In genomic region chr17:60134396-60135159, GRCh38 we compare ENCODE assay signal across 8 cellular contexts. TPM values are rescaled to one million over a fixed set of nuclear protein-coding genes. Genes with fewer than 3 reads are reported as not detected.
A peak's percentile ranks its signal among the peaks of the same experiment; 100 is the strongest.
DNase-seq lines count a peak whose midpoint lies in the region; ATAC-seq and TF ChIP-seq lines count a peak whose summit lies in the region.

No MANE protein-coding gene starts in this region.

- H3K27me3 Mint-ChIP-seq in T-helper 17 cell (peaks cover 20% of the 10 kb centered on the region), endothelial cell (ENCODE audit: unreplicated experiment) (peaks cover 15% of the 10 kb centered on the region)

- no peaks in the 10 kb centered on the region for H3K9me3 ChIP-seq in BLaER1 treated with 17β-estradiol and CSF1 and Interleukin-3, amounts not matched to agents 10 nM and 100 nM (replicated peaks in 1 of 11)
- no peaks in the 10 kb centered on the region for H3K9me3 ChIP-seq in T-helper 17 cell (ENCODE audit: control insufficient read depth, low read length, poor library complexity, severe bottlenecking)
- no peaks in the 10 kb centered on the region for H3K9me3 ChIP-seq in muscle layer of colon (ENCODE audit: low read length)

- peaks cover 7% of the 10 kb centered on the region for H3K36me3 Mint-ChIP-seq in T-helper 17 cell (ENCODE audit: low read depth)
- no peaks in the 10 kb centered on the region for H3K36me3 Mint-ChIP-seq in endothelial cell (ENCODE audit: low read depth, unreplicated experiment)

- TF ChIP-seq CTCF in endothelial cell (IDR thresholded peaks at IDR 0.05; ENCODE audit: unreplicated experiment), result no peak

- H3K4me3 Mint-ChIP-seq in T-helper 17 cell (peak overlapping the region; percentile 95), endothelial cell (ENCODE audit: unreplicated experiment) (peak overlapping the region; percentile 98)

- peak overlapping the region; percentile 62 to 81 (median 76) for H3K9ac ChIP-seq in BLaER1 treated with 17β-estradiol and CSF1 and Interleukin-3, amounts not matched to agents 10 nM and 100 nM
- H3K9ac ChIP-seq in muscle layer of colon (ENCODE audit: low read length), result peak overlapping the region; percentile 18

- H3K4me3 ChIP-seq in BLaER1 treated with 17β-estradiol and CSF1 and Interleukin-3, amounts not matched to agents 10 nM and 100 nM, result peak overlapping the region; percentile 61 to 84 (median 74)
- H3K4me3 ChIP-seq in muscle layer of colon (ENCODE audit: low read depth in 1 of 2, low read length in 2 of 2), result peak overlapping the region; percentile 67 to 93

- H3K27ac ChIP-seq in BLaER1 treated with 17β-estradiol and CSF1 and Interleukin-3, amounts not matched to agents 10 nM and 100 nM, result peak overlapping the region in 10 of 11 experiments; percentile 56 to 82 (median 70); a peak in 20 of 22 replicates
- peak overlapping the region; percentile 78 for H3K27ac ChIP-seq in muscle layer of colon (ENCODE audit: low read depth, low read length)

- ATAC-seq in T-helper 17 cell (peak; percentile 24), GM21825 (IDR thresholded peaks at IDR 0.05; ENCODE audit: unreplicated experiment) (no peak)

- H3K4me1 ChIP-seq in BLaER1 treated with 17β-estradiol and CSF1 and Interleukin-3, amounts not matched to agents 10 nM and 100 nM, result peaks cover 20 to 59% (median 48%) of the 10 kb centered on the region in 10 experiments; a peak in 19 of 20 replicates
- peaks cover 13% of the 10 kb centered on the region for H3K4me1 ChIP-seq in muscle layer of colon (ENCODE audit: insufficient read depth, low read length)

- H3K36me3 ChIP-seq in BLaER1 treated with 17β-estradiol and CSF1 and Interleukin-3, amounts not matched to agents 10 nM and 100 nM, result peaks cover 0 to 13% (median 0%) of the 10 kb centered on the region in 11 experiments; a peak in 5 of 22 replicates
- H3K36me3 ChIP-seq in muscle layer of colon (ENCODE audit: insufficient read depth, low read length), result no peaks in the 10 kb centered on the region

- peaks cover 0 to 14% (median 5%) of the 10 kb centered on the region in 11 experiments; a peak in 9 of 22 replicates for H4K20me1 ChIP-seq in BLaER1 treated with 17β-estradiol and CSF1 and Interleukin-3, amounts not matched to agents 10 nM and 100 nM

- peak overlapping the region; percentile 81 for H3K27ac Mint-ChIP-seq in T-helper 17 cell
- no peak overlapping the region for H3K27ac Mint-ChIP-seq in endothelial cell (ENCODE audit: unreplicated experiment)

- H3K4me1 Mint-ChIP-seq in T-helper 17 cell (peaks cover 22% of the 10 kb centered on the region), endothelial cell (ENCODE audit: unreplicated experiment) (peaks cover 16% of the 10 kb centered on the region)

- peaks cover 10 to 14% (median 13%) of the 10 kb centered on the region in 11 experiments for H3K27me3 ChIP-seq in BLaER1 treated with 17β-estradiol and CSF1 and Interleukin-3, amounts not matched to agents 10 nM and 100 nM
- H3K27me3 ChIP-seq in muscle layer of colon (ENCODE audit: control insufficient read depth in 1 of 2, insufficient read depth in 2 of 2, low read length in 2 of 2), result peaks cover 6 to 15% of the 10 kb centered on the region in 2 donors

- peak; percentile 21 for DNase-seq in HCEC 1CT
- peak in 1 of 3 donors; percentile 7 for DNase-seq in T-helper 17 cell
- DNase-seq in endothelial cell (ENCODE audit: low spot score), result peak; percentile 1
- no peak for DNase-seq in NK-92 (lab: John Stamatoyannopoulos, UW; ENCODE audit: unreplicated experiment)
- no peak for DNase-seq in germinal center (ENCODE audit: low spot score)

- no peaks in the 10 kb centered on the region for H3K9me3 Mint-ChIP-seq in endothelial cell (ENCODE audit: unreplicated experiment)

- H3K4me2 ChIP-seq in BLaER1 treated with 17β-estradiol and CSF1 and Interleukin-3, amounts not matched to agents 10 nM and 100 nM, result peak overlapping the region; percentile 75 to 99 (median 95)

RNA-seq across cellular contexts. Expression of gene CA4, which starts 15.2 kb away (rescaled TPM):
- total RNA-seq in T-helper 17 cell (not detected), endothelial cell (ENCODE audit: unreplicated experiment) (8.3 TPM)

RNA-seq across cellular contexts. Expression of gene HEATR6, which starts 55.9 kb away (rescaled TPM):
- total RNA-seq in T-helper 17 cell (10 to 100 TPM; 13.7 to 18.5 TPM), endothelial cell (ENCODE audit: unreplicated experiment) (9.9 TPM)

Comparison
In these comparisons a context has a peak if more than half of its experiments do, and no peak if none do; other contexts are left out.
1. DNase-seq: peak in HCEC 1CT (single experiment) and endothelial cell (single experiment); none in NK-92 (single experiment) and germinal center (single experiment).